ENCODE assay signal across 9 cellular contexts in the genomic region with DNA sequence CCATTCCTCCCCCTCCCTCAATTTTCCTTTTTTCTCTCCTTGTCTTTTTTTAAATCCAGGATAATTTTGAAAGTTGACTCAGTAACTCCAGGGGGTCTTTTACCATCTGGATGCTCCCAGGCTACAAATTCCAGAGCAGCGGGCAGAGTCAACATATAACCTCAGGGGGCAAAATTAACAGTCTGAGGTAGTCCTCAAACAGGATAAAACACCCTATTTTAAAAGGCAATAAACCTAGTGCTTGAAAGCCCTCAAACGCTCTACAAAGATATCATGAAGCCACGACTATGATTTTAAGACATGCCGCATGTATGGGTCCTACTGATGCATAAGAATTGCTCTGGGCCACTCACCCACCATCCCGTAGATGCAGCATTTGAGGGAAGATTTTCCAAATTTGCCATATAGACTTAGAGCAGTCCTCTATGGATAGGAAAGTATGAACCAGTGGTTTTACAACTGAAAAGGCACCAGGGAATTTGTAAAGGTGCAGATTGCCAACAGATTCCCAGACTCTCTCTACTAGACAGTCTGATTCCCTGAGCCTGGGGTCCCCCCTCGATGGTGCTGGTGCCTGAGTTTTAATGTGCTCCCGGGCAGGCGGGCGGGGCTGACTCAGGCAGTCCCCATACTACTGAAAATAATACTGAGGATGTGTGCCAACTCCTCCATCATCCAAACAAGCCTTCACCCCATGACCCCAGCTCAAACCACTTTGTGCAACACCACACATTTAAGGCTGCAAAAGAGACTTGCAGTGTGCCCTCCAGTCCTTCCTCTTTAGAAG.
DNase-seq lines count a peak whose midpoint lies in the region; ATAC-seq and TF ChIP-seq lines count a peak whose summit lies in the region.
"Had no signal": no experiment of that assay in that cellular context is flagged by ENCODE, and none has a peak within 500 bp of the region (broad histone marks: within the 10 kb centered on the region; RNA-seq: fewer than 3 reads in every experiment).

No MANE protein-coding gene starts in this region.

- peak; percentile 57 for DNase-seq in DMS 273 treated with DMSO at 0.1 percent for 48 hours (lab: John Stamatoyannopoulos, UW)
- peak; percentile 58 for DNase-seq in LoVo (ENCODE audit: low spot score)
- DNase-seq in astrocyte of the spinal cord (ENCODE audit: low read depth, low spot score): peak; percentile 67
- peak; percentile 3 for DNase-seq in midbrain (lab: John Stamatoyannopoulos, UW)
- no peak for DNase-seq in NCI-H2171 (lab: John Stamatoyannopoulos, UW)
- DNase-seq in activated effector memory CD4-positive, alpha-beta T cell treated with Interleukin-2 at 50 U/mL for 16 hours: no peak
- DNase-seq in stimulated activated CD4-positive, alpha-beta T cell treated with anti-CD3 and anti-CD28 coated beads, Interleukin-4, amount 100 ng/mL, for 4 hours: no peak
- DNase-seq: SW 1271 had no signal

- in situ Hi-C loops in astrocyte of the spinal cord (cut with HindIII; ENCODE audit: low sequenced_read_pairs): no loop called here

- H3K4me3 ChIP-seq in astrocyte of the spinal cord (ENCODE audit: low read depth, low read length): peak overlapping the region; percentile 3

- no peak for TF ChIP-seq CTCF in astrocyte of the spinal cord (IDR thresholded peaks at IDR 0.05; ENCODE audit: low read depth, low read length)

- no peak for ATAC-seq in GM18520 (IDR thresholded peaks at IDR 0.05; ENCODE audit: unreplicated experiment)

Comparison
In these comparisons a context has a peak if more than half of its experiments do, and no peak if none do; other contexts are left out.
1. DNase-seq: peak in DMS 273 treated with DMSO at 0.1 percent for 48 hours (single experiment), LoVo (single experiment), astrocyte of the spinal cord (single experiment) and midbrain (single experiment); none in NCI-H2171 (single experiment), activated effector memory CD4-positive, alpha-beta T cell treated with Interleukin-2 at 50 U/mL for 16 hours (single experiment) and stimulated activated CD4-positive, alpha-beta T cell treated with anti-CD3 and anti-CD28 coated beads, Interleukin-4, amount 100 ng/mL, for 4 hours (0 of 2).